Comparison of ENCODE assay signal across 15 cellular contexts in genomic region chr6:154602708-154603107, GRCh38.
"Had no signal": no experiment of that assay in that cellular context is flagged by ENCODE, and none has a peak within 500 bp of the region (broad histone marks: within the 10 kb centered on the region; RNA-seq: fewer than 3 reads in every experiment).

No MANE protein-coding gene starts in this region.

- H3K9me3 ChIP-seq: heart left ventricle, right atrium auricular region, tibial nerve had no signal

- H3K27ac Mint-ChIP-seq: activated CD4-positive, alpha-beta memory T cell treated with anti-CD3 and anti-CD28 coated beads, Interleukin-2, amount 10 ng/mL, durations not matched to agents 7 days and 5 days; activated naive CD8-positive, alpha-beta T cell treated with anti-CD3 and anti-CD28 coated beads for 36 hours; stimulated activated naive B cell treated with anti-CD40 and anti-IgM and Interleukin-4, amounts not matched to agents 10 μg/mL and 1 μg/mL and 100 μg/mL, for 72 hours; T-helper 2 cell treated with Interferon-gamma antibody and Interleukin-4, amounts not matched to agents 5 μg/mL and 100 μg/mL, for 36 hours had no signal

- H3K36me3 Mint-ChIP-seq: activated naive CD8-positive, alpha-beta T cell treated with anti-CD3 and anti-CD28 coated beads for 36 hours; mesothelial cell of epicardium; stimulated activated naive B cell treated with anti-CD40 and anti-IgM and Interleukin-4, amounts not matched to agents 10 μg/mL and 1 μg/mL and 100 μg/mL, for 72 hours had no signal

- DNase-seq: activated CD4-positive, alpha-beta memory T cell treated with anti-CD3 and anti-CD28 coated beads, Interleukin-2, amount 10 ng/mL, durations not matched to agents 7 days and 5 days; activated CD4-positive, CD25-positive, alpha-beta regulatory T cell treated with anti-CD3 and anti-CD28 coated beads, Interleukin-2, amount 50 U/mL, for 72 hours; activated gamma-delta T cell; activated naive CD8-positive, alpha-beta T cell treated with anti-CD3 and anti-CD28 coated beads for 36 hours; activated T-cell treated with anti-CD3 and anti-CD28 coated beads, Interleukin-2, amount 50 U/mL, for 48 hours; anterior cingulate cortex; foreskin melanocyte; heart left ventricle; stimulated activated CD4-positive, alpha-beta T cell treated with anti-CD3 and anti-CD28 coated beads, Interleukin-1b, Interleukin-23, amount 100 ng/mL, for 48 hours; stimulated activated naive B cell treated with anti-CD40 and anti-IgM and Interleukin-4, amounts not matched to agents 10 μg/mL and 1 μg/mL and 100 μg/mL, for 72 hours had no signal

- ATAC-seq: esophagus mucosa; heart left ventricle; stimulated activated naive B cell treated with anti-CD40 and anti-IgM and Interleukin-4, amounts not matched to agents 10 μg/mL and 1 μg/mL and 100 μg/mL, for 72 hours had no signal

- H3K4me3 Mint-ChIP-seq: activated CD4-positive, alpha-beta memory T cell treated with anti-CD3 and anti-CD28 coated beads, Interleukin-2, amount 10 ng/mL, durations not matched to agents 7 days and 5 days; activated naive CD8-positive, alpha-beta T cell treated with anti-CD3 and anti-CD28 coated beads for 36 hours; mesothelial cell of epicardium; stimulated activated naive B cell treated with anti-CD40 and anti-IgM and Interleukin-4, amounts not matched to agents 10 μg/mL and 1 μg/mL and 100 μg/mL, for 72 hours; T-helper 2 cell treated with Interferon-gamma antibody and Interleukin-4, amounts not matched to agents 5 μg/mL and 100 μg/mL, for 36 hours had no signal

- H3K36me3 ChIP-seq: heart left ventricle, right atrium auricular region, tibial nerve had no signal

- H3K27me3 ChIP-seq: heart left ventricle, right atrium auricular region, tibial nerve had no signal

- H3K4me1 ChIP-seq: right atrium auricular region had no signal

- H3K27ac ChIP-seq: heart left ventricle, right atrium auricular region had no signal

- H3K9me3 Mint-ChIP-seq: activated CD4-positive, alpha-beta memory T cell treated with anti-CD3 and anti-CD28 coated beads, Interleukin-2, amount 10 ng/mL, durations not matched to agents 7 days and 5 days; activated naive CD8-positive, alpha-beta T cell treated with anti-CD3 and anti-CD28 coated beads for 36 hours; mesothelial cell of epicardium; stimulated activated naive B cell treated with anti-CD40 and anti-IgM and Interleukin-4, amounts not matched to agents 10 μg/mL and 1 μg/mL and 100 μg/mL, for 72 hours; T-helper 2 cell treated with Interferon-gamma antibody and Interleukin-4, amounts not matched to agents 5 μg/mL and 100 μg/mL, for 36 hours had no signal

- H3K4me3 ChIP-seq: heart left ventricle, right atrium auricular region, tibial nerve had no signal
